ENCODE assay signal across 7 cellular contexts in the genomic region with DNA sequence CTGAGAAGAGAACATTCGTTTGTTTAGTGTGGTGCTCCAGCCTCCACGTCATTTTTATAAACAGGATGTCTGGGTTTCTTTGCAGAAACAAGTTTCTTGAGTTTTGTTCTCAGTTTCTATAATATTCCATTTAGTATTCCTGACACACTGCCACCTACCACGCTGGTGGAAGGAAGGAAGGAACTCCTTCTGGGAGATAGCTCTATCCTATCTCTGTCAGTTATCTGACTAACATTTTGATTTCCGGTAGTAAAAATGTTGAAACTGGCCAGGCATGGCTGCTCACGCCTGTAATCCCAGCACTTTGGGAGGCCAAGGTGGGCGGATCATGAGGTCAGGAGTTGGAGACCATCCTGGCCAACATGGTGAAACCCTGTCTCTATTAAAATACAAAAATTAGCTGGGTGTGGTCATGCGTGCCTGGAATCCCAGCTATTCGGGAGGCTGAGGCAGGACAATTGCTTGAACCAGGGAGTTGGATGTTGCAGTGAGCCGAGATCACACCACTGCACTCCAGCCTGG.
A peak's percentile ranks its signal among the peaks of the same experiment; 100 is the strongest.
DNase-seq lines count a peak whose midpoint lies in the region; TF ChIP-seq lines count a peak whose summit lies in the region.
"Not testable (repeated sequence)": the region's sequence is repeated elsewhere in the genome, so short reads cannot be mapped to it uniquely, and the experiment has no call there.

No MANE protein-coding gene starts in this region.

- in situ Hi-C loops in Caki2 (cut with HindIII; ENCODE audit: low pct_unique_long_range_greater_than_20kb, low sequenced_read_pairs): not testable (repeated sequence)

- not testable (repeated sequence) for H3K36me3 ChIP-seq in adipocyte (ENCODE audit: control insufficient read depth, insufficient read depth, low read length, severe bottlenecking); cardiac muscle cell

- peak overlapping the region; percentile 77 for H3K27ac ChIP-seq in cardiac muscle cell

- H3K4me1 Mint-ChIP-seq in neural crest cell: peaks cover 61% of the 10 kb centered on the region

- H3K9me3 Mint-ChIP-seq in neural crest cell: not testable (repeated sequence)

- H3K27ac Mint-ChIP-seq in neural crest cell (ENCODE audit: unreplicated experiment): peak overlapping the region; percentile 30

- H3K9ac ChIP-seq in adipocyte (ENCODE audit: low read length): peak overlapping the region; percentile 51

- TF ChIP-seq CTCF in cardiac muscle cell (IDR thresholded peaks at IDR 0.05; ENCODE audit: low read depth, low read length); neural crest cell (conservative IDR thresholded peaks at IDR 0.05): not testable (repeated sequence)

- H3K4me3 Mint-ChIP-seq in neural crest cell: not testable (repeated sequence)

- DNase-seq in Caki2 (ENCODE audit: low read depth) (peak; percentile 96), HK-2 (ENCODE audit: unreplicated experiment) (peak; percentile 64), RPMI7951 (ENCODE audit: low read depth) (peak; percentile 40), dermis blood vessel endothelial cell (peak; percentile 25), cardiac muscle cell (ENCODE audit: low read depth in 1 of 2, low spot score in 1 of 2) (peak in 1 of 2 donors; percentile 55)
- not testable (repeated sequence) for DNase-seq in adipocyte (ENCODE audit: low read depth); neural crest cell (ENCODE audit: low read depth, low spot score)

- H3K27me3 ChIP-seq in adipocyte (replicated peaks; ENCODE audit: control insufficient read depth, insufficient read depth, low read length); cardiac muscle cell: not testable (repeated sequence)

- peaks cover 30% of the 10 kb centered on the region for H3K4me1 ChIP-seq in adipocyte (ENCODE audit: control insufficient read depth, insufficient read depth, low read length)
- peaks cover 50% of the 10 kb centered on the region for H3K4me1 ChIP-seq in cardiac muscle cell (ENCODE audit: low read depth)

- H3K27me3 Mint-ChIP-seq in neural crest cell (ENCODE audit: low read depth): not testable (repeated sequence)

- H3K9me3 ChIP-seq in adipocyte (ENCODE audit: control insufficient read depth, low read length); cardiac muscle cell (ENCODE audit: low read depth): not testable (repeated sequence)

- not testable (repeated sequence) for H3K36me3 Mint-ChIP-seq in neural crest cell (ENCODE audit: low read depth)

- not testable (repeated sequence) for H3K4me3 ChIP-seq in adipocyte (ENCODE audit: low read length); cardiac muscle cell
